ENCODE assay signal across 1 cellular context in genomic region chr17:66215529-66215911, GRCh38.
TF ChIP-seq lines count a peak whose summit lies in the region.

No MANE protein-coding gene starts in this region.

TF ChIP-seq in HepG2, 621 proteins besides CTCF, POLR2A, EP300 and RAD21 (continued from another document):
- TF ChIP-seq ZBTB49 (CRISPR knock-in tag; IDR thresholded peaks at IDR 0.05; ENCODE audit: borderline replicate concordance) (no peak), AKAP8 (CRISPR knock-in tag; IDR thresholded peaks at IDR 0.05) (no peak), RARA (CRISPR knock-in tag; IDR thresholded peaks at IDR 0.05) (no peak), RBM22 (optimal IDR thresholded peaks at IDR 0.05; ENCODE audit: low read length) (peak; percentile 51), SUZ12 (IDR thresholded peaks at IDR 0.05; ENCODE audit: low read depth, low read length) (no peak), ZNF768 (CRISPR knock-in tag; IDR thresholded peaks at IDR 0.05) (no peak), BCLAF1 (IDR thresholded peaks at IDR 0.05) (no peak), DR1 (CRISPR knock-in tag; IDR thresholded peaks at IDR 0.05) (no peak)
TF ChIP-seq in HepG2: peak in this region for 7.
